ENCODE assay signal across 14 cellular contexts in genomic region chr18:75916641-75916982, GRCh38.
A peak's percentile ranks its signal among the peaks of the same experiment; 100 is the strongest.
DNase-seq lines count a peak whose midpoint lies in the region; ATAC-seq, FAIRE-seq and TF ChIP-seq lines count a peak whose summit lies in the region.
"Had no signal": no experiment of that assay in that cellular context is flagged by ENCODE, and none has a peak within 500 bp of the region (broad histone marks: within the 10 kb centered on the region; RNA-seq: fewer than 3 reads in every experiment).

No MANE protein-coding gene starts in this region.

- no peak overlapping the region for H2BK15ac ChIP-seq in H9 (ENCODE audit: low read depth, low read length)

- WGBS in H9 (ENCODE audit: extremely low coverage, insufficient read length, low lambda C conversion rate) = no CpG with 5 or more reads among the region's 15 CpGs
- WGBS in body of pancreas, 2 donors = 17% methylated on average over 15 of the region's 15 CpGs; no CpG with 5 or more reads in 1 of the 2 donors
- 37 to 44% methylated on average over 9 to 14 of the region's 15 CpGs for WGBS in thyroid gland, 2 donors

- no peak overlapping the region for H3K23ac ChIP-seq in H9 (ENCODE audit: insufficient read length, low read depth, low read length)

- no peak overlapping the region for H3K56ac ChIP-seq in H9 (ENCODE audit: insufficient read length, low read depth, low read length)

- H3K27me3 ChIP-seq in H9 (ENCODE audit: insufficient read depth, low read length) (no peaks in the 10 kb centered on the region; the same call in 1 of the 2 replicates), body of pancreas (no peaks in the 10 kb centered on the region), iPS-20b (ENCODE audit: insufficient read depth, low read length) (peaks cover 29% of the 10 kb centered on the region), thyroid gland (no peaks in the 10 kb centered on the region)
- H3K27me3 ChIP-seq: BLaER1 had no signal

- H2BK12ac ChIP-seq in H9 (ENCODE audit: insufficient read length, low read depth, low read length) = no peak overlapping the region

- H2BK20ac ChIP-seq in H9 (ENCODE audit: low read depth, low read length, poor library complexity, severe bottlenecking) = no peak overlapping the region

- no peak overlapping the region for H3T11ph ChIP-seq in H9 (ENCODE audit: low read length)

- H3K36me3 Mint-ChIP-seq in H9 (ENCODE audit: insufficient read depth in 1 of 3, low read depth in 3 of 3) = no peaks in the 10 kb centered on the region

- no peak overlapping the region for H3K14ac ChIP-seq in H9 (ENCODE audit: insufficient read depth, low read length)

- H3K27me3 Mint-ChIP-seq in H9 (ENCODE audit: low read depth) = peaks cover 22% of the 10 kb centered on the region

- no peak overlapping the region for H2BK120ac ChIP-seq in H9 (ENCODE audit: low read depth, low read length, poor library complexity, severe bottlenecking)

- H4K5ac ChIP-seq in H9 (ENCODE audit: insufficient read length, low read depth, low read length) = no peak overlapping the region

- H3K27ac Mint-ChIP-seq in H9 = no peak overlapping the region

- no peak overlapping the region for H4K91ac ChIP-seq in H9 (ENCODE audit: insufficient read length, low read depth, low read length)

- H3K4me3 ChIP-seq in body of pancreas (peak overlapping the region in 1 of 2 donors; percentile 16), iPS-20b (ENCODE audit: low read length) (peak overlapping the region; percentile 69; the same call in 1 of the 2 replicates), skeletal muscle cell (ENCODE audit: low read depth, low read length) (peak overlapping the region; percentile 42), thyroid gland (replicated peaks in 1 of 3) (peak overlapping the region in 1 of 3 donors; percentile 27)
- H3K4me3 ChIP-seq: BLaER1 had no signal

- peaks cover 0 to 10% of the 10 kb centered on the region in 2 experiments; a peak in 3 of 4 replicates for H3K4me1 Mint-ChIP-seq in H9

- H3K4ac ChIP-seq in H9 (ENCODE audit: low read depth, low read length) = no peak overlapping the region

- ATAC-seq in body of pancreas = peak; percentile 30
- ATAC-seq in GM21825 (IDR thresholded peaks at IDR 0.05; ENCODE audit: unreplicated experiment) = no peak

- H2AFZ ChIP-seq in H9 (ENCODE audit: low read length) = no peak overlapping the region

- H3K27ac ChIP-seq in H9 (ENCODE audit: insufficient read length, low read depth, low read length) = no peak overlapping the region
- no peak overlapping the region for H3K27ac ChIP-seq in body of pancreas
- no peak overlapping the region for H3K27ac ChIP-seq in iPS-20b (ENCODE audit: low read length)
- H3K27ac ChIP-seq in thyroid gland = no peak overlapping the region
- H3K27ac ChIP-seq: BLaER1 had no signal

- no peaks in the 10 kb centered on the region for H3K4me1 ChIP-seq in H9 (ENCODE audit: insufficient read depth, low read length)
- H3K4me1 ChIP-seq in body of pancreas = peaks cover 9% of the 10 kb centered on the region
- H3K4me1 ChIP-seq in iPS-20b (ENCODE audit: insufficient read depth, low read length) = no peaks in the 10 kb centered on the region
- H3K4me1 ChIP-seq in thyroid gland = peaks cover 0 to 8% of the 10 kb centered on the region in 2 donors
- H3K4me1 ChIP-seq: BLaER1 had no signal

- no peaks in the 10 kb centered on the region for H3K79me1 ChIP-seq in H9 (ENCODE audit: insufficient read depth, low read depth, low read length, poor library complexity, severe bottlenecking)

- no peak overlapping the region for H4K8ac ChIP-seq in H9 (replicated peaks; ENCODE audit: insufficient read length, low read depth, low read length)

- TF ChIP-seq CTCF in H9 (conservative IDR thresholded peaks at IDR 0.05) (no peak), body of pancreas (IDR thresholded peaks at IDR 0.05) (no peak), thyroid gland (IDR thresholded peaks at IDR 0.05) (no peak)

- H2BK5ac ChIP-seq in H9 (ENCODE audit: insufficient read length, low read length) = no peak overlapping the region

- H3K9ac ChIP-seq in H9 (ENCODE audit: extremely low read depth, insufficient read length, low read length) = no peak overlapping the region
- H3K9ac ChIP-seq in iPS-20b (ENCODE audit: low read depth, low read length) = no peak overlapping the region
- H3K9ac ChIP-seq: BLaER1 had no signal

- TF ChIP-seq POLR2A in body of pancreas (IDR thresholded peaks at IDR 0.05) = no peak
- TF ChIP-seq POLR2A in thyroid gland (IDR thresholded peaks at IDR 0.05) = no peak

- H4K20me1 ChIP-seq in H9 (ENCODE audit: control insufficient read depth, insufficient read depth, insufficient read length) = no peaks in the 10 kb centered on the region
- H4K20me1 ChIP-seq: BLaER1 had no signal

- H2AK5ac ChIP-seq in H9 (ENCODE audit: insufficient read length, low read length) = no peak overlapping the region

- H3K36me3 ChIP-seq in body of pancreas (replicated peaks in 1 of 2; ENCODE audit: insufficient read depth in 1 of 2, low read depth in 2 of 2) (no peaks in the 10 kb centered on the region), iPS-20b (ENCODE audit: insufficient read depth, low read depth, low read length) (no peaks in the 10 kb centered on the region), thyroid gland (no peaks in the 10 kb centered on the region)
- H3K36me3 ChIP-seq: BLaER1 had no signal

- H3K18ac ChIP-seq in H9 (ENCODE audit: insufficient read length, low read depth, low read length) = no peak overlapping the region

- H3K23me2 ChIP-seq in H9 (ENCODE audit: insufficient read length, low read depth, low read length, poor library complexity, severe bottlenecking) = peaks cover 3% of the 10 kb centered on the region

- no peak for FAIRE-seq in RCC 7860 (lab: Jason Lieb, UNC)
- FAIRE-seq: GM12892, H54, kidney had no signal

- H3K4me2 ChIP-seq in H9 (ENCODE audit: insufficient read depth, insufficient read length, low read length) = peak overlapping the region; percentile 22
- H3K4me2 ChIP-seq: BLaER1 had no signal

- intact Hi-C loops in body of pancreas (cut with DNase I) (no loop called here), thyroid gland (cut with DNase I) (no loop called here)

- no peaks in the 10 kb centered on the region for H3K9me3 Mint-ChIP-seq in H9

- H3K9me3 ChIP-seq in H9 (ENCODE audit: control insufficient read depth, low read depth, low read length) (no peaks in the 10 kb centered on the region), body of pancreas (no peaks in the 10 kb centered on the region), iPS-20b (ENCODE audit: insufficient read depth, low read depth, low read length) (no peaks in the 10 kb centered on the region), thyroid gland (no peaks in the 10 kb centered on the region)

- H3K4me3 Mint-ChIP-seq in H9 = peak overlapping the region; percentile 62 to 69; a peak in 3 of 5 replicates

- no peak for DNase-seq in H9
- DNase-seq in body of pancreas = no peak
- DNase-seq in skeletal muscle cell (ENCODE audit: low read depth) = no peak
- DNase-seq in RCC 7860 (ENCODE audit: low spot score) = no peak
- DNase-seq in DMS79 (lab: John Stamatoyannopoulos, UW) = no peak
- no peak for DNase-seq in thyroid gland
- DNase-seq: DND-41, MM.1S had no signal

- H3K79me2 ChIP-seq in H9 (ENCODE audit: insufficient read depth, low read length) = no peaks in the 10 kb centered on the region
